ENCODE assay signal across 34 cellular contexts in genomic region chr4:18166925-18167324, GRCh38.
"Had no signal": no experiment of that assay in that cellular context is flagged by ENCODE, and none has a peak within 500 bp of the region (broad histone marks: within the 10 kb centered on the region; RNA-seq: fewer than 3 reads in every experiment).

No MANE protein-coding gene starts in this region.

- H3K4me2 ChIP-seq: KMS-11 had no signal

- H3K9ac ChIP-seq: KMS-11 had no signal

- H3K27me3 ChIP-seq: MG63 had no signal

- H3K27ac ChIP-seq: KMS-11 had no signal

- H3K36me3 ChIP-seq: MG63 had no signal

- H3K4me3 ChIP-seq: MG63 had no signal

- H3K9me3 ChIP-seq: MG63 had no signal

- DNase-seq: Karpas-422, Kasumi-1, KG1, MG63, MM.1S, MV-4-11, NCI-H1048, NCI-H1092, NCI-H1092 treated with DMSO at 0.1 percent for 48 hours, NCI-H1105, NCI-H1105 treated with DMSO at 0.1 percent for 48 hours, NCI-H1417, NCI-H1417 treated with DMSO at 0.1 percent for 48 hours, NCI-H1436, NCI-H1436 treated with DMSO at 0.1 percent for 48 hours, NCI-H146, NCI-H1694, NCI-H1694 treated with DMSO at 0.1 percent for 48 hours, NCI-H187, NCI-H187 treated with DMSO at 0.1 percent for 48 hours, NCI-H1930, NCI-H2029, NCI-H2029 treated with DMSO at 0.1 percent for 48 hours, NCI-H2081, NCI-H2081 treated with DMSO at 0.1 percent for 48 hours, NCI-H2107, NCI-H2171, NCI-H2171 treated with DMSO at 0.1 percent for 48 hours, NCI-H2227 treated with DMSO at 0.1 percent for 48 hours, NCI-H226, NCI-H345, NCI-H446, NCI-H446 treated with DMSO at 0.1 percent for 48 hours had no signal
